Comparison of ENCODE assay signal across 10 cellular contexts in genomic region chr1:94022471-94023189, GRCh38.
DNase-seq lines count a peak whose midpoint lies in the region; ATAC-seq, FAIRE-seq and TF ChIP-seq lines count a peak whose summit lies in the region.
"Had no signal": no experiment of that assay in that cellular context is flagged by ENCODE, and none has a peak within 500 bp of the region (broad histone marks: within the 10 kb centered on the region; RNA-seq: fewer than 3 reads in every experiment).

No MANE protein-coding gene starts in this region.

- peak overlapping the region; percentile 67 for H3K27ac Mint-ChIP-seq in HFFc6
- no peak overlapping the region for H3K27ac Mint-ChIP-seq in astrocyte (ENCODE audit: unreplicated experiment)
- H3K27ac Mint-ChIP-seq in activated naive CD4-positive, alpha-beta T cell treated with anti-CD3 and anti-CD28 coated beads, Interleukin-2, amount 10 ng/mL, durations not matched to agents 7 days and 5 days: no peak overlapping the region
- H3K27ac Mint-ChIP-seq: activated naive CD4-positive, alpha-beta T cell treated with anti-CD3 and anti-CD28 coated beads, Interleukin-2, amount 50 U/mL, for 24 hours; WTC11 had no signal

- CTCF ChIA-PET in activated naive CD4-positive, alpha-beta T cell treated with anti-CD3 and anti-CD28 coated beads, Interleukin-2, amount 10 ng/mL, durations not matched to agents 7 days and 5 days (lab: Charles Lee): interaction anchor here (1.3 to 13.4 kb wide), 2 partner anchors 18 to 783 kb away, joined by 3 to 159 read pairs; no protein-coding TSS in a partner anchor

- H3K27me3 Mint-ChIP-seq in HFFc6 (ENCODE audit: insufficient read depth) (peaks cover 7% of the 10 kb centered on the region), astrocyte (ENCODE audit: low read depth, unreplicated experiment) (peaks cover 9% of the 10 kb centered on the region)
- peaks cover 33% of the 10 kb centered on the region for H3K27me3 Mint-ChIP-seq in activated naive CD4-positive, alpha-beta T cell treated with anti-CD3 and anti-CD28 coated beads, Interleukin-2, amount 10 ng/mL, durations not matched to agents 7 days and 5 days

- H3K9me3 Mint-ChIP-seq in HFFc6 (no peaks in the 10 kb centered on the region), astrocyte (ENCODE audit: unreplicated experiment) (no peaks in the 10 kb centered on the region)
- H3K9me3 Mint-ChIP-seq in activated naive CD4-positive, alpha-beta T cell treated with anti-CD3 and anti-CD28 coated beads, Interleukin-2, amount 10 ng/mL, durations not matched to agents 7 days and 5 days: no peaks in the 10 kb centered on the region
- H3K9me3 Mint-ChIP-seq: activated naive CD4-positive, alpha-beta T cell treated with anti-CD3 and anti-CD28 coated beads, Interleukin-2, amount 50 U/mL, for 24 hours; WTC11 had no signal

- H4K20me1 ChIP-seq in astrocyte (ENCODE audit: insufficient read depth, low read length): no peaks in the 10 kb centered on the region

- H3K4me1 Mint-ChIP-seq in HFFc6 (ENCODE audit: low read depth): peaks cover 48% of the 10 kb centered on the region
- H3K4me1 Mint-ChIP-seq in astrocyte (ENCODE audit: low read depth, unreplicated experiment): peaks cover 27% of the 10 kb centered on the region
- H3K4me1 Mint-ChIP-seq in activated naive CD4-positive, alpha-beta T cell treated with anti-CD3 and anti-CD28 coated beads, Interleukin-2, amount 10 ng/mL, durations not matched to agents 7 days and 5 days: peaks cover 9% of the 10 kb centered on the region

- H3K4me3 Mint-ChIP-seq in HFFc6 (no peak overlapping the region), astrocyte (ENCODE audit: unreplicated experiment) (no peak overlapping the region)
- no peak overlapping the region for H3K4me3 Mint-ChIP-seq in activated naive CD4-positive, alpha-beta T cell treated with anti-CD3 and anti-CD28 coated beads, Interleukin-2, amount 10 ng/mL, durations not matched to agents 7 days and 5 days
- H3K4me3 Mint-ChIP-seq: activated naive CD4-positive, alpha-beta T cell treated with anti-CD3 and anti-CD28 coated beads, Interleukin-2, amount 50 U/mL, for 24 hours; WTC11 had no signal

- FAIRE-seq in astrocyte (lab: Jason Lieb, UNC): peak; percentile 94

- H3K27me3 ChIP-seq in astrocyte (ENCODE audit: insufficient read depth, low read length) (no peaks in the 10 kb centered on the region), right atrium auricular region (no peaks in the 10 kb centered on the region)
- H3K27me3 ChIP-seq: esophagus muscularis mucosa had no signal

- H3K9ac ChIP-seq in astrocyte (ENCODE audit: low read length): peak overlapping the region; percentile 39

- H3K4me2 ChIP-seq in astrocyte (ENCODE audit: low read length): peak overlapping the region; percentile 40

- H3K79me2 ChIP-seq in astrocyte (ENCODE audit: insufficient read depth, low read length): no peaks in the 10 kb centered on the region

- peak; percentile 80 for DNase-seq in HFFc6
- DNase-seq in astrocyte (ENCODE audit: low read depth): peak; percentile 98
- peak; percentile 78 for DNase-seq in right atrium auricular region (ENCODE audit: low spot score)
- peak; percentile 97 for DNase-seq in stromal cell of bone marrow (ENCODE audit: low read depth)
- DNase-seq in activated naive CD4-positive, alpha-beta T cell treated with anti-CD3 and anti-CD28 coated beads, Interleukin-2, amount 10 ng/mL, durations not matched to agents 7 days and 5 days: no peak

- ATAC-seq in HG02610 (IDR thresholded peaks at IDR 0.05; ENCODE audit: unreplicated experiment) (no peak), HG03045 (IDR thresholded peaks at IDR 0.05; ENCODE audit: unreplicated experiment) (no peak)
- ATAC-seq: WTC11 had no signal

- H3K9me3 ChIP-seq in astrocyte (ENCODE audit: insufficient read depth, low read depth, low read length) (no peaks in the 10 kb centered on the region), right atrium auricular region (no peaks in the 10 kb centered on the region)
- H3K9me3 ChIP-seq: esophagus muscularis mucosa had no signal

- H2AFZ ChIP-seq in astrocyte (ENCODE audit: low read depth, low read length): peak overlapping the region; percentile 19

- H3K36me3 ChIP-seq in astrocyte (ENCODE audit: insufficient read depth, low read length) (no peaks in the 10 kb centered on the region), right atrium auricular region (no peaks in the 10 kb centered on the region)
- H3K36me3 ChIP-seq: esophagus muscularis mucosa had no signal

- peaks cover 32% of the 10 kb centered on the region for H3K4me1 ChIP-seq in astrocyte (ENCODE audit: insufficient read depth, low read length)
- peaks cover 0 to 32% of the 10 kb centered on the region in 2 donors for H3K4me1 ChIP-seq in right atrium auricular region

- H3K27ac ChIP-seq in astrocyte (ENCODE audit: low read depth, low read length): peak overlapping the region; percentile 71
- peak overlapping the region; percentile 4 to 40 for H3K27ac ChIP-seq in right atrium auricular region
- H3K27ac ChIP-seq: esophagus muscularis mucosa had no signal

- no peak overlapping the region for H3K4me3 ChIP-seq in astrocyte (ENCODE audit: insufficient read depth, low read depth, low read length)
- H3K4me3 ChIP-seq in right atrium auricular region: no peak overlapping the region
- H3K4me3 ChIP-seq: esophagus muscularis mucosa had no signal

- H3K36me3 Mint-ChIP-seq in HFFc6 (ENCODE audit: low read depth) (no peaks in the 10 kb centered on the region), astrocyte (ENCODE audit: low read depth, unreplicated experiment) (no peaks in the 10 kb centered on the region)
- H3K36me3 Mint-ChIP-seq in activated naive CD4-positive, alpha-beta T cell treated with anti-CD3 and anti-CD28 coated beads, Interleukin-2, amount 10 ng/mL, durations not matched to agents 7 days and 5 days: no peaks in the 10 kb centered on the region
- H3K36me3 Mint-ChIP-seq: activated naive CD4-positive, alpha-beta T cell treated with anti-CD3 and anti-CD28 coated beads, Interleukin-2, amount 50 U/mL, for 24 hours; WTC11 had no signal

- TF ChIP-seq CTCF in HFFc6 (IDR thresholded peaks at IDR 0.05) (no peak), astrocyte (IDR thresholded peaks at IDR 0.05; ENCODE audit: insufficient read depth, low read depth, low read length) (no peak), right atrium auricular region (IDR thresholded peaks at IDR 0.05) (no peak)
